8 cellular contexts compared by ENCODE assay signal in the genomic region with DNA sequence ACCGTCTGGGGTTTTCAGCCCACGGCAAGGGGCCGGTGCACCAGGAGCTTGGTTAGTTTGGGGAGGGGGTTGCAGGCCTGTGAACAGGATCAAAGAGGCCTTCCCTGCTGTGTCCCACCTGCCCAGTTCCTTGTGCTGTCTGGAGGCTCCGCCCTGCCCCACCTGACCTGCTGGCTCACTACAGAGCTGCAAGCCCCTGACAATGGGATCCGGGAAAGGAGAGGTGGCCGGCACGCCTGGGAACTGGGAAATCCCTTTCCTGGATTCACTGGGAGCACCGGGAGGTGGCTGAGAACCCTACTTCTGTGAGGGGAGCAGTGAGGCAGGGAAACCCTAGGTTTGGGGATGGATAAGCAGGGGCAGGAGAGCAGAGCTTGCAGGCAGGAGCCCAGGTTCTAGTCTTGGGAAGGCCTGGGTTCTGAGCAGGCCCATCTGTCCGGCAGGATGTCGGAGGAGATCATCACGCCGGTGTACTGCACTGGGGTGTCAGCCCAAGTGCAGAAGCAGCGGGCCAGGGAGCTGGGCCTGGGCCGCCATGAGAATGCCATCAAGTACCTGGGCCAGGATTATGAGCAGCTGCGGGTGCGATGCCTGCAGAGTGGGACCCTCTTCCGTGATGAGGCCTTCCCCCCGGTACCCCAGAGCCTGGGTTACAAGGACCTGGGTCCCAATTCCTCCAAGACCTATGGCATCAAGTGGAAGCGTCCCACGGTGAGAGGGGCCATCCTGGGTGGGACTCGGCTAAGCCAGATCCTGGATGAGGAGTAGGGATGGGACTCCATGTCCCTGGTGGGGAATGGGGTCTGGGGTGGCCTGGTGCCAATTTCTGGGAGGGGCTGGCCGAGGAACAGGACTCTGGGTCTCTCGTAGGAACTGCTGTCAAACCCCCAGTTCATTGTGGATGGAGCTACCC. TPM values are rescaled to one million over a fixed set of nuclear protein-coding genes. Genes with fewer than 3 reads are reported as not detected.
DNase-seq lines count a peak whose midpoint lies in the region; ATAC-seq, FAIRE-seq and TF ChIP-seq lines count a peak whose summit lies in the region.

No MANE protein-coding gene starts in this region.

- H2BK12ac ChIP-seq in mesenchymal stem cell (ENCODE audit: low read length in 2 of 2), result no peak overlapping the region

- H3K36me3 ChIP-seq in Panc1 (ENCODE audit: control insufficient read depth, insufficient read depth, low read length), result peaks cover 7% of the 10 kb centered on the region; the same call in 1 of the 2 replicates
- H3K36me3 ChIP-seq in mesenchymal stem cell (ENCODE audit: control insufficient read depth in 1 of 2, insufficient read depth in 2 of 2, low read depth in 1 of 2, low read length in 2 of 2), result peaks cover 38 to 39% of the 10 kb centered on the region in 2 experiments

- H3K4ac ChIP-seq in mesenchymal stem cell (ENCODE audit: low read depth in 1 of 2, low read length in 2 of 2), result peak overlapping the region; percentile 75 to 99

- WGBS in mesenchymal stem cell, result 43% methylated on average over 23 of the region's 23 CpGs

- in situ Hi-C loops in Panc1 (cut with HindIII; ENCODE audit: low pct_unique_long_range_greater_than_20kb, low sequenced_read_pairs), result no loop called here

- H3K27ac ChIP-seq in Panc1 (ENCODE audit: low read length), result peak overlapping the region; percentile 93
- H3K27ac ChIP-seq in mesenchymal stem cell (ENCODE audit: low read length, poor library complexity, severe bottlenecking), result peak overlapping the region; percentile 47

- H2AK5ac ChIP-seq in mesenchymal stem cell (ENCODE audit: low read length, severe bottlenecking), result peak overlapping the region; percentile 35

- no peak for FAIRE-seq in GM12891 (lab: Jason Lieb, UNC)
- FAIRE-seq in urothelium cell line (lab: Jason Lieb, UNC), result no peak

- POLR2A ChIA-PET in Panc1 (lab: Charles Lee), result interaction anchor here (0.6 kb wide), 1 partner anchor 152 kb away, joined by 5 read pairs; no protein-coding TSS in a partner anchor

- H4K91ac ChIP-seq in mesenchymal stem cell (ENCODE audit: low read length), result peak overlapping the region; percentile 85

- no peak for TF ChIP-seq CTCF in Panc1 (IDR thresholded peaks at IDR 0.05)

- H3K4me3 ChIP-seq in Panc1 (ENCODE audit: low read depth in 2 of 2, low read length in 2 of 2) (peak overlapping the region; percentile 79 to 95), mesenchymal stem cell (ENCODE audit: insufficient read depth in 1 of 2, low read depth in 1 of 2, low read length in 2 of 2) (peak overlapping the region; percentile 84 to 94)

- peak overlapping the region; percentile 70 for H3K4me2 ChIP-seq in mesenchymal stem cell (ENCODE audit: low read length, poor library complexity, severe bottlenecking)

- H2BK120ac ChIP-seq in mesenchymal stem cell (ENCODE audit: low read depth, low read length), result peak overlapping the region; percentile 82

- H3K27me3 ChIP-seq in Panc1 (ENCODE audit: control insufficient read depth, insufficient read depth, low read length) (no peaks in the 10 kb centered on the region), mesenchymal stem cell (ENCODE audit: control insufficient read depth in 1 of 2, insufficient read depth in 1 of 2, low read length in 2 of 2) (no peaks in the 10 kb centered on the region)

- peak overlapping the region in 1 of 2 experiments; percentile 95 for H3K14ac ChIP-seq in mesenchymal stem cell (ENCODE audit: low read length in 2 of 2)

- peak overlapping the region; percentile 66 for H4K8ac ChIP-seq in mesenchymal stem cell (ENCODE audit: low read length)

- intact Hi-C loops in Panc1 (cut with micrococcal nuclease; ENCODE audit: unreplicated experiment), result loop anchor here (10.0 kb wide), 1 partner anchor 48 kb away; a partner anchor contains a TSS

- no peaks in the 10 kb centered on the region for H3K9me3 ChIP-seq in Panc1 (ENCODE audit: control insufficient read depth, insufficient read depth, low read depth, low read length)
- H3K9me3 ChIP-seq in mesenchymal stem cell (ENCODE audit: control insufficient read depth, low read length), result no peaks in the 10 kb centered on the region

- H3K23ac ChIP-seq in mesenchymal stem cell (ENCODE audit: low read length in 2 of 2), result peak overlapping the region in 1 of 2 experiments; percentile 57

- no peak overlapping the region for H2BK5ac ChIP-seq in mesenchymal stem cell (ENCODE audit: low read depth, low read length, poor library complexity, severe bottlenecking)

- CTCF ChIA-PET in Panc1 (lab: Charles Lee), result interaction anchor here (0.5 to 1.1 kb wide), 4 partner anchors 16 to 60 kb away, joined by 3 to 6 read pairs (median 4); a partner anchor contains a TSS

- H2BK15ac ChIP-seq in mesenchymal stem cell (ENCODE audit: low read depth, poor library complexity, severe bottlenecking), result peak overlapping the region; percentile 85

- no peak for TF ChIP-seq POLR2A in GM12891 (IDR thresholded peaks at IDR 0.05; ENCODE audit: low read depth, low read length)

- peaks cover 34% of the 10 kb centered on the region for H3K79me1 ChIP-seq in mesenchymal stem cell (replicated peaks; ENCODE audit: low read length, poor library complexity, severe bottlenecking)

- H3K9ac ChIP-seq in mesenchymal stem cell (ENCODE audit: low read length), result peak overlapping the region; percentile 92

- BruUV-seq in Panc1 (replicated peaks; lab: Mats Ljungman, UMichigan), result no TSS peak

- peak; percentile 59 for ATAC-seq in Panc1
- no peak for ATAC-seq in GM19467 (IDR thresholded peaks at IDR 0.05; ENCODE audit: unreplicated experiment)

- DNase-seq in A172 (ENCODE audit: low spot score) (peak; percentile 38), GM12891 (ENCODE audit: insufficient read length, low spot score) (peak; percentile 42), Panc1 (ENCODE audit: low read depth, low spot score) (no peak), dermis blood vessel endothelial cell (peak; percentile 49), mesenchymal stem cell (peak; percentile 50), urothelium cell line (ENCODE audit: low spot score) (peak; percentile 44)
- no peak for DNase-seq in activated CD4-positive, CD25-positive, alpha-beta regulatory T cell treated with anti-CD3 and anti-CD28 coated beads, Interleukin-2, amount 50 U/mL, for 72 hours

- H3K4me1 ChIP-seq in Panc1 (ENCODE audit: control insufficient read depth, insufficient read depth, low read length), result peaks cover 16% of the 10 kb centered on the region
- peaks cover 24% of the 10 kb centered on the region for H3K4me1 ChIP-seq in mesenchymal stem cell (ENCODE audit: control insufficient read depth, insufficient read depth, low read depth, low read length)

- H2AFZ ChIP-seq in mesenchymal stem cell (ENCODE audit: low read depth, low read length), result no peak overlapping the region

- peak overlapping the region; percentile 84 to 90 for H3K18ac ChIP-seq in mesenchymal stem cell (ENCODE audit: low read depth in 1 of 2, low read length in 2 of 2)

TF ChIP-seq in GM12891, 5 proteins besides CTCF, POLR2A, EP300 and RAD21:
- TF ChIP-seq TAF1 (IDR thresholded peaks at IDR 0.05; ENCODE audit: low read depth, low read length), result no peak

RNA-seq across cellular contexts. Expression of a gene that starts 0.8 kb away (rescaled TPM):
- total RNA-seq in A172 (2014; rRNA removed; shearing (Covaris generic)), result 156 and 170 TPM in 2 replicates
- 66.6 TPM for polyA plus RNA-seq in GM12891 (2012; ENCODE audit: low read depth, missing spikeins)
- total RNA-seq in Panc1 (2021; ENCODE audit: unreplicated experiment) (256 TPM), dermis blood vessel endothelial cell (97.2 and 207 TPM in 2 replicates)
- 263 TPM for polyA plus RNA-seq in Panc1 (2012; ENCODE audit: insufficient read length)
- polyA plus RNA-seq in mesenchymal stem cell (2013, experiment 1 of 2), result 166 TPM
- 168 TPM for polyA plus RNA-seq in mesenchymal stem cell (2013, experiment 2 of 2)

RNA-seq across cellular contexts. Expression of a gene that starts 12.5 kb away (rescaled TPM):
- total RNA-seq in A172 (2014; rRNA removed; shearing (Covaris generic)), result not detected in 2 replicates
- polyA plus RNA-seq in GM12891 (2012; ENCODE audit: low read depth, missing spikeins), result not detected
- total RNA-seq in Panc1 (2021; ENCODE audit: unreplicated experiment) (not detected), dermis blood vessel endothelial cell (not detected in 2 replicates)
- not detected for polyA plus RNA-seq in Panc1 (2012; ENCODE audit: insufficient read length)
- polyA plus RNA-seq in mesenchymal stem cell (2013, experiment 1 of 2), result not detected
- not detected for polyA plus RNA-seq in mesenchymal stem cell (2013, experiment 2 of 2)

RNA-seq across cellular contexts. Expression of a gene that starts 48.2 kb away (rescaled TPM):
- total RNA-seq in A172 (2014; rRNA removed; shearing (Covaris generic)), result 17.0 and 30.6 TPM in 2 replicates
- 33.3 TPM for polyA plus RNA-seq in GM12891 (2012; ENCODE audit: low read depth, missing spikeins)
- total RNA-seq in Panc1 (2021; ENCODE audit: unreplicated experiment) (64.3 TPM), dermis blood vessel endothelial cell (19.2 and 28.2 TPM in 2 replicates)
- 85.6 TPM for polyA plus RNA-seq in Panc1 (2012; ENCODE audit: insufficient read length)
- 33.9 TPM for polyA plus RNA-seq in mesenchymal stem cell (2013, experiment 1 of 2)
- 33.2 TPM for polyA plus RNA-seq in mesenchymal stem cell (2013, experiment 2 of 2)

Comparison
In these comparisons a context has a peak if more than half of its experiments do, and no peak if none do; other contexts are left out.
1. DNase-seq: peak in A172 (single experiment), GM12891 (single experiment), dermis blood vessel endothelial cell (single experiment), mesenchymal stem cell (single experiment) and urothelium cell line (single experiment); none in Panc1 (single experiment) and activated CD4-positive, CD25-positive, alpha-beta regulatory T cell treated with anti-CD3 and anti-CD28 coated beads, Interleukin-2, amount 50 U/mL, for 72 hours (single experiment).